1 cellular context compared by ENCODE assay signal in genomic region chr14:73750161-73750901, GRCh38.
TF ChIP-seq lines count a peak whose summit lies in the region.

No MANE protein-coding gene starts in this region.

TF ChIP-seq in SK-N-SH treated with all-trans-retinoic acid at 6 μM for 48 hours, 23 proteins besides CTCF, POLR2A, EP300 and RAD21 (continued from another document):
- TF ChIP-seq CREB5 (CRISPR knock-in tag; IDR thresholded peaks at IDR 0.05; ENCODE audit: low read depth) (no peak), ESRRG (CRISPR knock-in tag; IDR thresholded peaks at IDR 0.05) (no peak), SNAI2 (CRISPR knock-in tag; IDR thresholded peaks at IDR 0.05) (no peak), GLIS3 (CRISPR knock-in tag; IDR thresholded peaks at IDR 0.05) (no peak), ZNF565 (CRISPR knock-in tag; conservative IDR thresholded peaks at IDR 0.05; ENCODE audit: low read depth) (no peak), OSR1 (CRISPR knock-in tag; IDR thresholded peaks at IDR 0.05) (no peak), ZNF70 (CRISPR knock-in tag; IDR thresholded peaks at IDR 0.05) (no peak), TCF4 (CRISPR knock-in tag; IDR thresholded peaks at IDR 0.05; ENCODE audit: borderline replicate concordance) (no peak), PPARA (CRISPR knock-in tag; IDR thresholded peaks at IDR 0.05; ENCODE audit: borderline replicate concordance) (no peak), BACH2 (CRISPR knock-in tag; IDR thresholded peaks at IDR 0.05; ENCODE audit: borderline replicate concordance) (no peak), ZFP30 (CRISPR knock-in tag; IDR thresholded peaks at IDR 0.05) (no peak)
- TF ChIP-seq, protein P1, sequence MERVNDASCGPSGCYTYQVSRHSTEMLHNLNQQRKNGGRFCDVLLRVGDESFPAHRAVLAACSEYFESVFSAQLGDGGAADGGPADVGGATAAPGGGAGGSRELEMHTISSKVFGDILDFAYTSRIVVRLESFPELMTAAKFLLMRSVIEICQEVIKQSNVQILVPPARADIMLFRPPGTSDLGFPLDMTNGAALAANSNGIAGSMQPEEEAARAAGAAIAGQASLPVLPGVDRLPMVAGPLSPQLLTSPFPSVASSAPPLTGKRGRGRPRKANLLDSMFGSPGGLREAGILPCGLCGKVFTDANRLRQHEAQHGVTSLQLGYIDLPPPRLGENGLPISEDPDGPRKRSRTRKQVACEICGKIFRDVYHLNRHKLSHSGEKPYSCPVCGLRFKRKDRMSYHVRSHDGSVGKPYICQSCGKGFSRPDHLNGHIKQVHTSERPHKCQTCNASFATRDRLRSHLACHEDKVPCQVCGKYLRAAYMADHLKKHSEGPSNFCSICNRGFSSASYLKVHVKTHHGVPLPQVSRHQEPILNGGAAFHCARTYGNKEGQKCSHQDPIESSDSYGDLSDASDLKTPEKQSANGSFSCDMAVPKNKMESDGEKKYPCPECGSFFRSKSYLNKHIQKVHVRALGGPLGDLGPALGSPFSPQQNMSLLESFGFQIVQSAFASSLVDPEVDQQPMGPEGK (CRISPR knock-in tag; IDR thresholded peaks at IDR 0.05; ENCODE audit: borderline replicate concordance) = no peak
